9 cellular contexts compared by ENCODE assay signal in the genomic region with DNA sequence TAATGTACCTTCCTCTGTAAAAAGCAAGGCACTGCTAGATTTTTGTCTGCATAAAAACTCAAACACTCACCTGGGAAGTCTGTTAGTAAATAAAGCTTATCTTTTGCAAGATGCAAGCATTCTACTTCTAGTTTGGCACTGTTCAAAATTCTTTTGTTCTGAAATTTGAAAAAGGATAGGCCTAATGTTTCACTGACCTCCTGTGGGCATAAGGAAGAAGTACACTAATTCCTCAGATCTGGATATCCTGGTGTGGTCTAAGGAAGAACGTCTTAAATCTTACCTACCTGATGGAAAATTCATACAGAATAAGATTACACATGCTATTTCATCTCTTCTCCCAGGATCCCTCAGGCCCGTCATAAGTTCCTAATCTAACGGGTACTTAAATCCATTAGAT.
DNase-seq lines count a peak whose midpoint lies in the region; ATAC-seq and TF ChIP-seq lines count a peak whose summit lies in the region.
"Had no signal": no experiment of that assay in that cellular context is flagged by ENCODE, and none has a peak within 500 bp of the region (broad histone marks: within the 10 kb centered on the region; RNA-seq: fewer than 3 reads in every experiment).

No MANE protein-coding gene starts in this region.

- H3K9me3 Mint-ChIP-seq in H9 = peaks cover under 1 to 6% of the 10 kb centered on the region in 2 experiments; a peak in 4 of 5 replicates

- H3K27ac ChIP-seq in H9 (ENCODE audit: insufficient read length, low read depth, low read length) (no peak overlapping the region), SK-N-SH (ENCODE audit: low read depth in 2 of 2, low read length in 1 of 2) (no peak overlapping the region)
- H3K27ac ChIP-seq: pancreas had no signal

- ATAC-seq in HG02981 (IDR thresholded peaks at IDR 0.05; ENCODE audit: unreplicated experiment) = no peak
- no peak for ATAC-seq in HG03045 (IDR thresholded peaks at IDR 0.05; ENCODE audit: unreplicated experiment)
- ATAC-seq: pancreas had no signal

- H2BK15ac ChIP-seq in H9 (ENCODE audit: low read depth, low read length) = no peak overlapping the region

- no peak overlapping the region for H3K23ac ChIP-seq in H9 (ENCODE audit: insufficient read length, low read depth, low read length)

- H3K9ac ChIP-seq in H9 (ENCODE audit: extremely low read depth, insufficient read length, low read length) (no peak overlapping the region), SK-N-SH (no peak overlapping the region)

- H3K23me2 ChIP-seq in H9 (ENCODE audit: insufficient read length, low read depth, low read length, poor library complexity, severe bottlenecking) = no peaks in the 10 kb centered on the region

- no peak overlapping the region; a peak in 1 of 4 replicates for H3K4me3 ChIP-seq in SK-N-SH (ENCODE audit: low read depth in 2 of 2, low read length in 1 of 2)
- H3K4me3 ChIP-seq: pancreas had no signal

- H2BK120ac ChIP-seq in H9 (ENCODE audit: low read depth, low read length, poor library complexity, severe bottlenecking) = no peak overlapping the region

- DNase-seq in A172 (ENCODE audit: low spot score) (peak; percentile 25), H9 (no peak), SK-N-SH (peak; percentile 18), glomerular visceral epithelial cell (ENCODE audit: extremely low spot score) (peak; percentile 44), NCI-H526 (lab: John Stamatoyannopoulos, UW) (no peak), midbrain (lab: John Stamatoyannopoulos, UW) (no peak)
- DNase-seq: pancreas had no signal

- H3K4ac ChIP-seq in H9 (ENCODE audit: low read depth, low read length) = no peak overlapping the region

- H3K4me2 ChIP-seq in H9 (ENCODE audit: insufficient read depth, insufficient read length, low read length) (no peak overlapping the region), SK-N-SH (no peak overlapping the region)

- H4K20me1 ChIP-seq in H9 (ENCODE audit: control insufficient read depth, insufficient read depth, insufficient read length) (no peaks in the 10 kb centered on the region), SK-N-SH (ENCODE audit: insufficient read depth) (no peaks in the 10 kb centered on the region)

- TF ChIP-seq EP300 in SK-N-SH (IDR thresholded peaks at IDR 0.05; ENCODE audit: borderline replicate concordance in 1 of 2, low read depth in 1 of 2, low read length in 1 of 2) = no peak

- H3F3A ChIP-seq in SK-N-SH (replicated peaks; ENCODE audit: insufficient read depth) = peaks cover 16% of the 10 kb centered on the region

- no peaks in the 10 kb centered on the region for H3K9me3 ChIP-seq in H9 (ENCODE audit: control insufficient read depth, low read depth, low read length)
- H3K9me3 ChIP-seq in SK-N-SH = no peaks in the 10 kb centered on the region
- H3K9me3 ChIP-seq: pancreas had no signal

- H3K79me2 ChIP-seq in H9 (ENCODE audit: insufficient read depth, low read length) (no peaks in the 10 kb centered on the region), SK-N-SH (ENCODE audit: insufficient read depth) (no peaks in the 10 kb centered on the region)

- no peak overlapping the region for H3K56ac ChIP-seq in H9 (ENCODE audit: insufficient read length, low read depth, low read length)

- H3K79me1 ChIP-seq in H9 (ENCODE audit: insufficient read depth, low read depth, low read length, poor library complexity, severe bottlenecking) = no peaks in the 10 kb centered on the region

- H3K4me1 Mint-ChIP-seq in H9 = peaks cover 4 to 30% of the 10 kb centered on the region in 2 experiments

- no peak overlapping the region for H3K4me3 Mint-ChIP-seq in H9

- peak; percentile 71 for TF ChIP-seq CTCF in H9 (conservative IDR thresholded peaks at IDR 0.05)
- TF ChIP-seq CTCF in SK-N-SH (IDR thresholded peaks at IDR 0.05) = peak; percentile 70

- H3K27me3 Mint-ChIP-seq in H9 (ENCODE audit: low read depth) = no peaks in the 10 kb centered on the region

- no peak overlapping the region for H2BK12ac ChIP-seq in H9 (ENCODE audit: insufficient read length, low read depth, low read length)

- peaks cover under 1 to 7% (median 4%) of the 10 kb centered on the region in 3 experiments; a peak in 4 of 7 replicates for H3K36me3 Mint-ChIP-seq in H9 (ENCODE audit: insufficient read depth in 1 of 3, low read depth in 3 of 3)

- no peak overlapping the region for H4K91ac ChIP-seq in H9 (ENCODE audit: insufficient read length, low read depth, low read length)

- TF ChIP-seq RAD21 in SK-N-SH (IDR thresholded peaks at IDR 0.05; ENCODE audit: low read length) = peak; percentile 73

- WGBS in H9 (ENCODE audit: extremely low coverage, insufficient read length, low lambda C conversion rate) = no CpG with 5 or more reads among the region's 3 CpGs
- 56% methylated on average over 3 of the region's 3 CpGs for WGBS in SK-N-SH (ENCODE audit: low lambda C conversion rate)

- no peak overlapping the region for H2BK5ac ChIP-seq in H9 (ENCODE audit: insufficient read length, low read length)

- no peak overlapping the region for H3K18ac ChIP-seq in H9 (ENCODE audit: insufficient read length, low read depth, low read length)

- POLR2A ChIA-PET in SK-N-SH (lab: Yijun Ruan, JAX) = no interaction called here

- CTCF ChIA-PET in SK-N-SH (lab: Yijun Ruan, JAX) = interaction anchor here (0.8 to 2.7 kb wide), 19 partner anchors 11 to 287 kb away, joined by 3 to 16 read pairs (median 4); no protein-coding TSS in a partner anchor

- H3T11ph ChIP-seq in H9 (ENCODE audit: low read length) = no peak overlapping the region

- no peak overlapping the region for H4K5ac ChIP-seq in H9 (ENCODE audit: insufficient read length, low read depth, low read length)

- no peak overlapping the region for H3K14ac ChIP-seq in H9 (ENCODE audit: insufficient read depth, low read length)

- no peaks in the 10 kb centered on the region for H3K9me2 ChIP-seq in SK-N-SH

- H3K4me1 ChIP-seq in H9 (ENCODE audit: insufficient read depth, low read length) (no peaks in the 10 kb centered on the region), SK-N-SH (ENCODE audit: control insufficient read depth in 1 of 2, insufficient read depth in 2 of 2, low read depth in 1 of 2, low read length in 1 of 2) (peaks cover 0 to 5% of the 10 kb centered on the region in 2 experiments)
- H3K4me1 ChIP-seq: pancreas had no signal

- H3K36me3 ChIP-seq in SK-N-SH (replicated peaks in 1 of 2; ENCODE audit: control insufficient read depth in 1 of 2, insufficient read depth in 2 of 2, low read length in 1 of 2) = no peaks in the 10 kb centered on the region
- H3K36me3 ChIP-seq: pancreas had no signal

- no peaks in the 10 kb centered on the region for H3K27me3 ChIP-seq in H9 (ENCODE audit: insufficient read depth, low read length)
- no peaks in the 10 kb centered on the region for H3K27me3 ChIP-seq in SK-N-SH (ENCODE audit: insufficient read depth)
- H3K27me3 ChIP-seq: pancreas had no signal

- H4K8ac ChIP-seq in H9 (replicated peaks; ENCODE audit: insufficient read length, low read depth, low read length) = no peak overlapping the region

- H3K27ac Mint-ChIP-seq in H9 = no peak overlapping the region

- H2BK20ac ChIP-seq in H9 (ENCODE audit: low read depth, low read length, poor library complexity, severe bottlenecking) = no peak overlapping the region

- H2AFZ ChIP-seq in H9 (ENCODE audit: low read length) = no peak overlapping the region
- H2AFZ ChIP-seq in SK-N-SH (ENCODE audit: low read depth) = no peak overlapping the region

- no peak overlapping the region for H2AK5ac ChIP-seq in H9 (ENCODE audit: insufficient read length, low read length)

TF ChIP-seq in SK-N-SH, 30 proteins besides CTCF, POLR2A, EP300 and RAD21:
- TF ChIP-seq MXI1 (IDR thresholded peaks at IDR 0.05; ENCODE audit: low read depth, low read length) (no peak), SMC3 (IDR thresholded peaks at IDR 0.05; ENCODE audit: low read depth, low read length) (peak; percentile 41), TEAD4 (IDR thresholded peaks at IDR 0.05; ENCODE audit: borderline replicate concordance, insufficient read depth) (no peak), MEF2A (IDR thresholded peaks at IDR 0.05; ENCODE audit: borderline replicate concordance, low read depth) (no peak)

Comparison
In these comparisons a context has a peak if more than half of its experiments do, and no peak if none do; other contexts are left out.
1. DNase-seq: peak in A172 (single experiment), SK-N-SH (single experiment) and glomerular visceral epithelial cell (single experiment); none in H9 (single experiment), NCI-H526 (0 of 2) and midbrain (single experiment).